In the genomic region with DNA sequence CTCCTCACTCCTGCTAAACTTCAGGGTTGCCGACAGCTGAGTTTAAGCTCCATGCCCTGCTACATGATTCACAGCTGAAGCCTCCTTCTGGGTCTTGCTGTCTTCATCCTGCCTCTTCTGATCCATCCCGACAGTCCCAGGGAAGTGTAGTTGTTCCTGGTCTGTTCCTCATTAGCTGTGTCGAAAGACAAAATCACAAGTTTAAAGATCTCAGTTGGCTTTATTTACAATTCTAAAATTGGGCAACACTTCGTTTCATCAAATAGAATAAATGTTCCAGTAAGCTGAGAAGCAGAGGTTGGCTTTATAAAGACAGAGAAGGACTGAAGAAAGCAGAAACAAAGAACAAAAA, we compare ENCODE assay signal across 24 cellular contexts. TPM values are rescaled to one million over a fixed set of nuclear protein-coding genes. Genes with fewer than 3 reads are reported as not detected.
A peak's percentile ranks its signal among the peaks of the same experiment; 100 is the strongest.
DNase-seq lines count a peak whose midpoint lies in the region; ATAC-seq and TF ChIP-seq lines count a peak whose summit lies in the region.
"Had no signal": no experiment of that assay in that cellular context is flagged by ENCODE, and none has a peak within 500 bp of the region (broad histone marks: within the 10 kb centered on the region; RNA-seq: fewer than 3 reads in every experiment).

No MANE protein-coding gene starts in this region.

- H2AK9ac ChIP-seq in IMR-90 (replicated peaks; ENCODE audit: low read depth, low read length, poor library complexity) = no peak overlapping the region

- peak overlapping the region; percentile 4; the same call in 1 of the 2 replicates for H4K5ac ChIP-seq in IMR-90 (ENCODE audit: low read depth, low read length)

- H2BK20ac ChIP-seq in IMR-90 (ENCODE audit: low read depth, low read length) = 0 out of 2 replicates have a peak overlapping the region, but pooled peaks have one; percentile 18

- ATAC-seq in IMR-90 (ENCODE audit: low read depth) = peak; percentile 5; the same call in 1 of the 2 replicates
- peak; percentile 51 to 72 for ATAC-seq in gastrocnemius medialis
- no peak for ATAC-seq in GM21619 (IDR thresholded peaks at IDR 0.05; ENCODE audit: unreplicated experiment)
- ATAC-seq: activated CD4-positive, CD25-positive, alpha-beta regulatory T cell treated with anti-CD3 and anti-CD28 coated beads, Interleukin-2, amount 50 U/mL, for 24 hours; stimulated activated memory B cell treated with anti-CD40 and anti-IgM and Interleukin-4, amounts not matched to agents 10 μg/mL and 1 μg/mL and 100 μg/mL, for 72 hours had no signal

- H4K20me1 ChIP-seq in IMR-90 (ENCODE audit: insufficient read depth, low read length) = no peaks in the 10 kb centered on the region

- H3K27me3 ChIP-seq in IMR-90 (ENCODE audit: control insufficient read depth, insufficient read depth, low read length) (no peaks in the 10 kb centered on the region), gastrocnemius medialis (peaks cover 0 to 24% (median 5%) of the 10 kb centered on the region in 3 donors)
- H3K27me3 ChIP-seq: cardiac muscle cell had no signal

- no peak for TF ChIP-seq RAD21 in IMR-90 (IDR thresholded peaks at IDR 0.05; ENCODE audit: low read length)

- H3K36me3 ChIP-seq in IMR-90 (ENCODE audit: control insufficient read depth, insufficient read depth, low read length) (no peaks in the 10 kb centered on the region), gastrocnemius medialis (no peaks in the 10 kb centered on the region)
- H3K36me3 ChIP-seq: cardiac muscle cell, Peyer's patch had no signal

- H2BK120ac ChIP-seq in IMR-90 (ENCODE audit: low read depth, low read length) = no peak overlapping the region

- dilution Hi-C loops in IMR-90 (cut with HindIII; ENCODE audit: low sequenced_read_pairs, unreplicated experiment) = no loop called here

- H2AFZ ChIP-seq in IMR-90 (replicated peaks; ENCODE audit: low read length, poor library complexity) = peak overlapping the region; percentile 34

- H3K4ac ChIP-seq in IMR-90 (ENCODE audit: low read depth, low read length) = peak overlapping the region; percentile 40; the same call in 1 of the 2 replicates

- H3K9ac ChIP-seq in IMR-90 (ENCODE audit: low read depth, low read length) = no peak overlapping the region; the same call in 1 of the 2 replicates

- peaks cover 10% of the 10 kb centered on the region for H3K9me1 ChIP-seq in IMR-90 (ENCODE audit: insufficient read depth, low read length)

- POLR2A ChIA-PET in AG04449 (lab: Yijun Ruan, JAX) = no interaction called here
- POLR2A ChIA-PET in IMR-90 (lab: Charles Lee; ENCODE audit: unreplicated experiment) = interaction anchor here (1.1 kb wide), 1 partner anchor 15 kb away, joined by 4 read pairs; no protein-coding TSS in a partner anchor

- H3K9me3 ChIP-seq in IMR-90 (ENCODE audit: control insufficient read depth, insufficient read depth, low read length) (peaks cover 3% of the 10 kb centered on the region), gastrocnemius medialis (no peaks in the 10 kb centered on the region)
- H3K9me3 ChIP-seq: Peyer's patch had no signal

- H3K79me1 ChIP-seq in IMR-90 (ENCODE audit: low read depth in 1 of 2, low read length in 2 of 2) = peaks cover 5 to 12% of the 10 kb centered on the region in 2 experiments; a peak in 3 of 4 replicates

- H2BK15ac ChIP-seq in IMR-90 (ENCODE audit: low read depth, low read length) = no peak overlapping the region

- H3K18ac ChIP-seq in IMR-90 (ENCODE audit: low read depth, low read length) = peak overlapping the region; percentile 2; the same call in 1 of the 2 replicates

- TF ChIP-seq POLR2A in IMR-90 (IDR thresholded peaks at IDR 0.05; ENCODE audit: low read depth, low read length) (no peak), gastrocnemius medialis (IDR thresholded peaks at IDR 0.05) (no peak)

- H3K56ac ChIP-seq in IMR-90 (ENCODE audit: extremely low read depth, insufficient read depth, low read length) = no peak overlapping the region

- intact Hi-C loops in IMR-90 (cut with micrococcal nuclease) (no loop called here), gastrocnemius medialis (cut with DNase I; ENCODE audit: low total_unique reads) (no loop called here)

- H3K14ac ChIP-seq in IMR-90 (replicated peaks; ENCODE audit: low read depth, low read length) = 0 out of 2 replicates have a peak overlapping the region, but pooled peaks have one; percentile 25

- H2AK5ac ChIP-seq in IMR-90 (ENCODE audit: low read depth, low read length) = no peak overlapping the region

- TF ChIP-seq CTCF in AG04449 (IDR thresholded peaks at IDR 0.05; ENCODE audit: insufficient read depth, low read length, missing control alignments) = no peak
- TF ChIP-seq CTCF in IMR-90 (conservative IDR thresholded peaks at IDR 0.05; ENCODE audit: low read depth, low read length) = no peak
- no peak for TF ChIP-seq CTCF in gastrocnemius medialis (IDR thresholded peaks at IDR 0.05 in 4 of 5, conservative IDR thresholded peaks at IDR 0.05 in 1 of 5)

- H3K23ac ChIP-seq in IMR-90 (ENCODE audit: low read depth, low read length) = peak overlapping the region; percentile 23; the same call in 1 of the 2 replicates

- H2BK5ac ChIP-seq in IMR-90 (ENCODE audit: low read depth, low read length, poor library complexity, severe bottlenecking) = peak overlapping the region; percentile 43

- DNase-seq in AG04449 (ENCODE audit: low read depth, low spot score) (peak; percentile 49), IMR-90 (peak; percentile 13), fibroblast of the conjunctiva (ENCODE audit: low read depth) (peak; percentile 56), gastrocnemius medialis (no peak), activated T-cell treated with anti-CD3 and anti-CD28 coated beads for 4 hours (no peak), NCI-H524 (lab: John Stamatoyannopoulos, UW) (no peak), HPDE6-E6E7 (ENCODE audit: extremely low spot score) (no peak)
- DNase-seq: CD4-positive, alpha-beta T cell; DMS53; KG1; MV-4-11; NCI-H2029 treated with DMSO at 0.1 percent for 48 hours; NCI-H446; occipital lobe; Peyer's patch had no signal

- in situ Hi-C loops in IMR-90 (cut with MboI; ENCODE audit: low sequenced_read_pairs) = no loop called here
- in situ Hi-C loops in gastrocnemius medialis (cut with MboI; ENCODE audit: low sequenced_read_pairs in 4 of 4) = no loop called here

- 83% methylated on average over 1 of the region's 4 CpGs; no CpG with 5 or more reads in 1 of the 2 experiments for WGBS in IMR-90 (ENCODE audit: extremely low coverage in 2 of 2, insufficient read length in 1 of 2), 2 experiments

- peak overlapping the region; percentile 30; the same call in 1 of the 2 replicates for H4K91ac ChIP-seq in IMR-90 (ENCODE audit: insufficient read depth, low read depth, low read length)

- H3K27ac ChIP-seq in IMR-90 (ENCODE audit: insufficient read depth, low read length) (peak overlapping the region; percentile 74; the same call in 1 of the 2 replicates), gastrocnemius medialis (peak overlapping the region in 1 of 4 donors; percentile 21)
- H3K27ac ChIP-seq: cardiac muscle cell, epithelial cell of prostate, Peyer's patch had no signal

- BruUV-seq in IMR-90 (replicated peaks; lab: Mats Ljungman, UMichigan) = no TSS peak

- H3K4me3 ChIP-seq in AG04449 (ENCODE audit: low read depth, low read length) = no peak overlapping the region
- no peak overlapping the region for H3K4me3 ChIP-seq in IMR-90 (ENCODE audit: insufficient read depth, low read depth, low read length)
- no peak overlapping the region for H3K4me3 ChIP-seq in gastrocnemius medialis
- H3K4me3 ChIP-seq: cardiac muscle cell, lung, Peyer's patch had no signal

- CTCF ChIA-PET in AG04449 (lab: Yijun Ruan, JAX) = interaction anchor here (1.1 kb wide), 1 partner anchor 8 kb away, joined by 3 read pairs; no protein-coding TSS in a partner anchor
- CTCF ChIA-PET in IMR-90 (lab: Yijun Ruan, JAX) = no interaction called here

- peak overlapping the region; percentile 2; the same call in 1 of the 2 replicates for H3K4me2 ChIP-seq in IMR-90 (ENCODE audit: low read depth, low read length)

- H3K4me1 ChIP-seq in IMR-90 (ENCODE audit: control insufficient read depth, insufficient read depth, low read length) (peaks cover 7% of the 10 kb centered on the region), gastrocnemius medialis (peaks cover 0 to 3% of the 10 kb centered on the region in 2 donors)

- peak overlapping the region; percentile 17 to 52; a peak in 1 of 4 replicates for H4K8ac ChIP-seq in IMR-90 (ENCODE audit: low read depth in 2 of 2, low read length in 2 of 2)

TF ChIP-seq in IMR-90, 13 proteins besides CTCF, POLR2A, EP300 and RAD21:
- TF ChIP-seq SMC3 (IDR thresholded peaks at IDR 0.05; ENCODE audit: low read depth, low read length) (no peak), MAFK (IDR thresholded peaks at IDR 0.05; ENCODE audit: low read depth, low read length) (no peak), CEBPB (IDR thresholded peaks at IDR 0.05; ENCODE audit: low read depth, low read length) (0 out of 2 replicates have a peak, but pooled peaks have one; percentile 7), NFE2L2 (IDR thresholded peaks at IDR 0.05; ENCODE audit: low read depth, low read length) (no peak), CHD1 (IDR thresholded peaks at IDR 0.05; ENCODE audit: low read depth, low read length) (no peak), FOS (IDR thresholded peaks at IDR 0.05; ENCODE audit: low read depth, low read length) (no peak)
- TF ChIP-seq, protein P1, sequence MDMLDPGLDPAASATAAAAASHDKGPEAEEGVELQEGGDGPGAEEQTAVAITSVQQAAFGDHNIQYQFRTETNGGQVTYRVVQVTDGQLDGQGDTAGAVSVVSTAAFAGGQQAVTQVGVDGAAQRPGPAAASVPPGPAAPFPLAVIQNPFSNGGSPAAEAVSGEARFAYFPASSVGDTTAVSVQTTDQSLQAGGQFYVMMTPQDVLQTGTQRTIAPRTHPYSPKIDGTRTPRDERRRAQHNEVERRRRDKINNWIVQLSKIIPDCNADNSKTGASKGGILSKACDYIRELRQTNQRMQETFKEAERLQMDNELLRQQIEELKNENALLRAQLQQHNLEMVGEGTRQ (IDR thresholded peaks at IDR 0.05; ENCODE audit: low read depth, low read length) = no peak

RNA-seq across cellular contexts. Expression of a gene that starts 4.1 kb away (rescaled TPM):
- total RNA-seq in IMR-90 (2012; rRNA removed) = 14.7 and 15.2 TPM in 2 replicates
- 22.0 TPM in 2 replicates for polyA plus RNA-seq in IMR-90 (2012; rRNA removed)
- 15.4 and 26.3 TPM in 2 replicates for polyA plus RNA-seq in IMR-90 (2012; cell fraction: cytosol; rRNA removed)
- 21.8 and 22.7 TPM in 2 replicates for polyA plus RNA-seq in IMR-90 (2012; cell fraction: nucleus; rRNA removed; ENCODE audit: low replicate concordance)
- total RNA-seq in gastrocnemius medialis = 1 to 10 TPM in 3 of 4 donors, under 1 TPM in 1; 0.36 to 4.0 (median 2.4) TPM
- total RNA-seq: activated T-helper 1 cell treated with anti-CD3 and anti-CD28 coated beads, Interleukin-12 subunit alpha, Interleukin-12 subunit beta, Interleukin-2, Interleukin-4 antibody, amounts not matched to agents 30 ng/mL and 10 ng/mL and 1 ng/mL, durations not matched to agents 14 hours and 24 hours and 36 hours; CD4-positive, alpha-beta T cell had no signal

RNA-seq across cellular contexts. Expression of a gene that starts 16.1 kb away (rescaled TPM):
- total RNA-seq in IMR-90 (2012; rRNA removed) = 10.6 and 16.1 TPM in 2 replicates
- 8.7 and 9.0 TPM in 2 replicates for polyA plus RNA-seq in IMR-90 (2012; rRNA removed)
- 7.0 and 8.1 TPM in 2 replicates for polyA plus RNA-seq in IMR-90 (2012; cell fraction: cytosol; rRNA removed)
- polyA plus RNA-seq in IMR-90 (2012; cell fraction: nucleus; rRNA removed; ENCODE audit: low replicate concordance) = 2.5 and 3.0 TPM in 2 replicates
- 10 to 100 TPM in 3 of 4 donors, 1 to 10 TPM in 1; 8.3 to 17.7 (median 10.9) TPM for total RNA-seq in gastrocnemius medialis

RNA-seq across cellular contexts. Expression of a gene that starts 54.1 kb away (rescaled TPM):
- total RNA-seq in IMR-90 (2012; rRNA removed) (2.5 and 2.8 TPM in 2 replicates), gastrocnemius medialis (1 to 10 TPM in 2 of 4 donors, under 1 TPM in 2; 0.20 to 2.8 (median 1.1) TPM)
- polyA plus RNA-seq in IMR-90 (2012; rRNA removed) = 3.9 and 4.2 TPM in 2 replicates
- polyA plus RNA-seq in IMR-90 (2012; cell fraction: cytosol; rRNA removed) = 2.6 and 2.9 TPM in 2 replicates
- 4.3 and 5.7 TPM in 2 replicates for polyA plus RNA-seq in IMR-90 (2012; cell fraction: nucleus; rRNA removed; ENCODE audit: low replicate concordance)
- total RNA-seq: A172; activated CD8-positive, alpha-beta memory T cell treated with anti-CD3 and anti-CD28 coated beads for 36 hours; activated T-helper 1 cell treated with anti-CD3 and anti-CD28 coated beads, Interleukin-12 subunit alpha, Interleukin-12 subunit beta, Interleukin-2, Interleukin-4 antibody, amounts not matched to agents 30 ng/mL and 10 ng/mL and 1 ng/mL, durations not matched to agents 14 hours and 24 hours and 36 hours had no signal

Comparison
In these comparisons a context has a peak if more than half of its experiments do, and no peak if none do; other contexts are left out.
1. DNase-seq: peak in AG04449 (single experiment), IMR-90 (single experiment) and fibroblast of the conjunctiva (single experiment); none in gastrocnemius medialis (0 of 2), activated T-cell treated with anti-CD3 and anti-CD28 coated beads for 4 hours (single experiment), NCI-H524 (0 of 2) and HPDE6-E6E7 (single experiment).